In genomic region chr1:7667625-7668218, GRCh38 we compare ENCODE assay signal across 8 cellular contexts.
A peak's percentile ranks its signal among the peaks of the same experiment; 100 is the strongest.
DNase-seq lines count a peak whose midpoint lies in the region; ATAC-seq and TF ChIP-seq lines count a peak whose summit lies in the region.

No MANE protein-coding gene starts in this region.

- peak; percentile 92 for DNase-seq in DMS 273 (lab: John Stamatoyannopoulos, UW; ENCODE audit: unreplicated experiment)
- DNase-seq in NOMO-1 treated with DMSO at 0.1 percent for 48 hours (lab: John Stamatoyannopoulos, UW; ENCODE audit: unreplicated experiment), result peak; percentile 51
- peak; percentile 88 for DNase-seq in activated CD8-positive, alpha-beta memory T cell treated with anti-CD3 and anti-CD28 coated beads, Interleukin-2, amount 50 U/mL, for 4 hours
- peak; percentile 99 for DNase-seq in endothelial cell (ENCODE audit: low spot score)
- DNase-seq in midbrain (lab: John Stamatoyannopoulos, UW), result peak; percentile 93
- peak; percentile 73 to 79 for DNase-seq in stimulated activated CD8-positive, alpha-beta memory T cell treated with anti-CD3 and anti-CD28 coated beads, Interleukin-2, amount 100 ng/mL, for 48 hours (ENCODE audit: low read depth in 2 of 2)
- DNase-seq in NCI-H2107 treated with DMSO at 0.1 percent for 48 hours (lab: John Stamatoyannopoulos, UW; ENCODE audit: unreplicated experiment), result no peak

- no peak overlapping the region for H3K27ac Mint-ChIP-seq in endothelial cell (ENCODE audit: unreplicated experiment)

- H3K9me3 Mint-ChIP-seq in endothelial cell (ENCODE audit: unreplicated experiment), result no peaks in the 10 kb centered on the region

- peaks cover 9% of the 10 kb centered on the region for H3K27me3 Mint-ChIP-seq in endothelial cell (ENCODE audit: unreplicated experiment)

- ATAC-seq in HG03354 (IDR thresholded peaks at IDR 0.05; ENCODE audit: poor library complexity, severe bottlenecking, unreplicated experiment), result peak; percentile 62

- H3K4me3 Mint-ChIP-seq in endothelial cell (ENCODE audit: unreplicated experiment), result no peak overlapping the region

- H3K4me1 Mint-ChIP-seq in endothelial cell (ENCODE audit: unreplicated experiment), result no peaks in the 10 kb centered on the region

- TF ChIP-seq CTCF in endothelial cell (IDR thresholded peaks at IDR 0.05; ENCODE audit: unreplicated experiment), result peak; percentile 100

- no peaks in the 10 kb centered on the region for H3K36me3 Mint-ChIP-seq in endothelial cell (ENCODE audit: low read depth, unreplicated experiment)
